In the genomic region with DNA sequence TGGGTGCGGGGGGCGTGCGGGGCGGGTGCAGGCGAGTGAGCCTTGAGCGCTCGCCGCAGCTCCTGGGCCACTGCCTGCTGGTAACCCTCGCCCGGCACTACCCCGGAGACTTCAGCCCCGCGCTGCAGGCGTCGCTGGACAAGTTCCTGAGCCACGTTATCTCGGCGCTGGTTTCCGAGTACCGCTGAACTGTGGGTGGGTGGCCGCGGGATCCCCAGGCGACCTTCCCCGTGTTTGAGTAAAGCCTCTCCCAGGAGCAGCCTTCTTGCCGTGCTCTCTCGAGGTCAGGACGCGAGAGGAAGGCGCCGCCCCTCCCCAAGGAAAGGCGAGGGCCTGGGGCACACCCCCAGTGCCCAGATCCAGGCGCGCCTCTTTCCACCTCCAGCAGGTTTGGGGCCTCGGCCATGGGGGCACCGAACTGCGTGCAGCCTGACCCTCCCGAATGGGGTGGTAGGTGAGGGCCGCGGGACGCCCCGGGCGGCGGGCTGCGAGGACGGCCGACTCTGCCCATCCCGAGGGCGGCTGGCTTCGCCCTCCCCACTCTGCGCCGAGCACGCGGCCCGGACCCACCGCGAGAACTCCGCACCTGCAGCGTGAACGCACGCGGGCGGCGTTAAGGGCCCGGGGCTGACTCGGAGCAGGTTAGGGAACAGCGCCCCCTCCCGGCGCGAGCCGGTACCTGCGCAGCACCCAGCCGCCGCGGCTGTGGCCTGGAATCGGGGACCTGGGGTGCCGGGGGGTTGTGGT, we compare ENCODE assay signal across 8 cellular contexts. TPM values are rescaled to one million over a fixed set of nuclear protein-coding genes. Genes with fewer than 3 reads are reported as not detected.
A peak's percentile ranks its signal among the peaks of the same experiment; 100 is the strongest.
DNase-seq lines count a peak whose midpoint lies in the region; FAIRE-seq and TF ChIP-seq lines count a peak whose summit lies in the region.

No MANE protein-coding gene starts in this region.

- H3K4me2 ChIP-seq in neural cell (ENCODE audit: low read length) = no peak overlapping the region

- H3K9me3 Mint-ChIP-seq in stimulated activated naive CD8-positive, alpha-beta T cell treated with anti-CD3 and anti-CD28 coated beads, Interleukin-15, Interleukin-2, amounts not matched to agents 100 ng/mL and 50 ng/mL, for 24 hours = no peaks in the 10 kb centered on the region

- no peaks in the 10 kb centered on the region for H3K9me3 ChIP-seq in neural cell (ENCODE audit: low read length)

- peaks cover 12% of the 10 kb centered on the region for H3K4me1 Mint-ChIP-seq in stimulated activated naive CD8-positive, alpha-beta T cell treated with anti-CD3 and anti-CD28 coated beads, Interleukin-15, Interleukin-2, amounts not matched to agents 100 ng/mL and 50 ng/mL, for 24 hours (ENCODE audit: low read depth)

- FAIRE-seq in urothelium cell line (lab: Jason Lieb, UNC) = no peak

- H3K4me3 ChIP-seq in Jurkat, Clone E6-1 (ENCODE audit: low read length) = peak overlapping the region; percentile 40
- peak overlapping the region; percentile 65 for H3K4me3 ChIP-seq in neural cell (ENCODE audit: low read length)

- no peak overlapping the region for H2AFZ ChIP-seq in neural cell (ENCODE audit: low read depth, low read length)

- H4K20me1 ChIP-seq in neural cell (ENCODE audit: insufficient read depth) = no peaks in the 10 kb centered on the region

- TF ChIP-seq EP300 in neural cell (conservative IDR thresholded peaks at IDR 0.05; ENCODE audit: poor library complexity, severe bottlenecking) = no peak

- no peaks in the 10 kb centered on the region for H3K79me2 ChIP-seq in neural cell (replicated peaks; ENCODE audit: insufficient read depth, low read length)

- H3K9me2 ChIP-seq in neural cell (ENCODE audit: insufficient read depth, low read length) = no peaks in the 10 kb centered on the region

- TF ChIP-seq CTCF in neural cell (IDR thresholded peaks at IDR 0.05; ENCODE audit: poor library complexity, severe bottlenecking) = peak; percentile 91

- no peak overlapping the region for H3K27ac Mint-ChIP-seq in stimulated activated naive CD8-positive, alpha-beta T cell treated with anti-CD3 and anti-CD28 coated beads, Interleukin-15, Interleukin-2, amounts not matched to agents 100 ng/mL and 50 ng/mL, for 24 hours

- peaks cover 40% of the 10 kb centered on the region for H3K27me3 ChIP-seq in neural cell (ENCODE audit: insufficient read depth, low read depth, low read length)

- peaks cover 26% of the 10 kb centered on the region for H3K27me3 Mint-ChIP-seq in stimulated activated naive CD8-positive, alpha-beta T cell treated with anti-CD3 and anti-CD28 coated beads, Interleukin-15, Interleukin-2, amounts not matched to agents 100 ng/mL and 50 ng/mL, for 24 hours

- H3K9ac ChIP-seq in neural cell (ENCODE audit: low read length) = peak overlapping the region; percentile 31

- peaks cover 9% of the 10 kb centered on the region for H3K36me3 Mint-ChIP-seq in stimulated activated naive CD8-positive, alpha-beta T cell treated with anti-CD3 and anti-CD28 coated beads, Interleukin-15, Interleukin-2, amounts not matched to agents 100 ng/mL and 50 ng/mL, for 24 hours (ENCODE audit: low read depth)

- no peaks in the 10 kb centered on the region for H3K36me3 ChIP-seq in neural cell (ENCODE audit: insufficient read depth, low read length)

- peak overlapping the region; percentile 30 for H3K4me3 Mint-ChIP-seq in stimulated activated naive CD8-positive, alpha-beta T cell treated with anti-CD3 and anti-CD28 coated beads, Interleukin-15, Interleukin-2, amounts not matched to agents 100 ng/mL and 50 ng/mL, for 24 hours

- no peak overlapping the region for H3K27ac ChIP-seq in neural cell (ENCODE audit: low read length)

- DNase-seq in GF-D8 (lab: John Stamatoyannopoulos, UW) (peak; percentile 61), RKO (ENCODE audit: low spot score) (peak; percentile 52), fibroblast of peridontal ligament (ENCODE audit: extremely low read depth) (peak; percentile 41), urothelium cell line (ENCODE audit: low spot score) (no peak)
- peak; percentile 64 for DNase-seq in Jurkat, Clone E6-1 (ENCODE audit: low read depth, low spot score)
- peak; percentile 78 to 80 for DNase-seq in activated T-helper 1 cell treated with anti-CD3 and anti-CD28 coated beads, Interleukin-2, amount 50 U/mL, for 16 hours (ENCODE audit: low read depth in 1 of 2, low spot score in 1 of 2)

- TF ChIP-seq RAD21 in neural cell (conservative IDR thresholded peaks at IDR 0.05) = peak; percentile 75

- H3F3A ChIP-seq in neural cell (ENCODE audit: insufficient read depth, low read length, poor library complexity, severe bottlenecking) = no peaks in the 10 kb centered on the region

TF ChIP-seq in neural cell, 6 proteins besides CTCF, POLR2A, EP300 and RAD21:
- TF ChIP-seq EZH2 (IDR thresholded peaks at IDR 0.05; ENCODE audit: borderline replicate concordance, insufficient read depth, low read length, poor library complexity, severe bottlenecking) (no peak), TAF1 (IDR thresholded peaks at IDR 0.05; ENCODE audit: low read depth) (no peak), POLR2AphosphoS5 (IDR thresholded peaks at IDR 0.05) (peak; percentile 38), SMC3 (conservative IDR thresholded peaks at IDR 0.05; ENCODE audit: poor library complexity) (peak; percentile 78), MXI1 (conservative IDR thresholded peaks at IDR 0.05; ENCODE audit: poor library complexity, severe bottlenecking) (peak; percentile 58)
- TF ChIP-seq, protein P1, sequence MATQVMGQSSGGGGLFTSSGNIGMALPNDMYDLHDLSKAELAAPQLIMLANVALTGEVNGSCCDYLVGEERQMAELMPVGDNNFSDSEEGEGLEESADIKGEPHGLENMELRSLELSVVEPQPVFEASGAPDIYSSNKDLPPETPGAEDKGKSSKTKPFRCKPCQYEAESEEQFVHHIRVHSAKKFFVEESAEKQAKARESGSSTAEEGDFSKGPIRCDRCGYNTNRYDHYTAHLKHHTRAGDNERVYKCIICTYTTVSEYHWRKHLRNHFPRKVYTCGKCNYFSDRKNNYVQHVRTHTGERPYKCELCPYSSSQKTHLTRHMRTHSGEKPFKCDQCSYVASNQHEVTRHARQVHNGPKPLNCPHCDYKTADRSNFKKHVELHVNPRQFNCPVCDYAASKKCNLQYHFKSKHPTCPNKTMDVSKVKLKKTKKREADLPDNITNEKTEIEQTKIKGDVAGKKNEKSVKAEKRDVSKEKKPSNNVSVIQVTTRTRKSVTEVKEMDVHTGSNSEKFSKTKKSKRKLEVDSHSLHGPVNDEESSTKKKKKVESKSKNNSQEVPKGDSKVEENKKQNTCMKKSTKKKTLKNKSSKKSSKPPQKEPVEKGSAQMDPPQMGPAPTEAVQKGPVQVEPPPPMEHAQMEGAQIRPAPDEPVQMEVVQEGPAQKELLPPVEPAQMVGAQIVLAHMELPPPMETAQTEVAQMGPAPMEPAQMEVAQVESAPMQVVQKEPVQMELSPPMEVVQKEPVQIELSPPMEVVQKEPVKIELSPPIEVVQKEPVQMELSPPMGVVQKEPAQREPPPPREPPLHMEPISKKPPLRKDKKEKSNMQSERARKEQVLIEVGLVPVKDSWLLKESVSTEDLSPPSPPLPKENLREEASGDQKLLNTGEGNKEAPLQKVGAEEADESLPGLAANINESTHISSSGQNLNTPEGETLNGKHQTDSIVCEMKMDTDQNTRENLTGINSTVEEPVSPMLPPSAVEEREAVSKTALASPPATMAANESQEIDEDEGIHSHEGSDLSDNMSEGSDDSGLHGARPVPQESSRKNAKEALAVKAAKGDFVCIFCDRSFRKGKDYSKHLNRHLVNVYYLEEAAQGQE (IDR thresholded peaks at IDR 0.05; ENCODE audit: borderline replicate concordance) = no peak

RNA-seq across cellular contexts. Expression of gene HBQ1, which starts 0.8 kb away (rescaled TPM):
- 21.0 TPM for polyA plus RNA-seq in Jurkat, Clone E6-1 (2012; ENCODE audit: insufficient read depth, insufficient read length)
- 3.9 and 4.5 TPM in 2 replicates for polyA plus RNA-seq in neural cell
- not detected in 2 replicates for polyA minus RNA-seq in neural cell

RNA-seq across cellular contexts. Expression of gene HBA1, which starts 4.6 kb away (rescaled TPM):
- polyA plus RNA-seq in Jurkat, Clone E6-1 (2012; ENCODE audit: insufficient read depth, insufficient read length) = not detected
- polyA plus RNA-seq in neural cell = not detected in 2 replicates
- polyA minus RNA-seq in neural cell = not detected in 2 replicates

RNA-seq across cellular contexts. Expression of gene HBA2, which starts 8.4 kb away (rescaled TPM):
- 6.8 TPM for polyA plus RNA-seq in Jurkat, Clone E6-1 (2012; ENCODE audit: insufficient read depth, insufficient read length)
- not detected in 2 replicates for polyA plus RNA-seq in neural cell
- not detected in 2 replicates for polyA minus RNA-seq in neural cell

RNA-seq across cellular contexts. Expression of gene HBM, which starts 15.3 kb away (rescaled TPM):
- not detected for polyA plus RNA-seq in Jurkat, Clone E6-1 (2012; ENCODE audit: insufficient read depth, insufficient read length)
- not detected in 2 replicates for polyA plus RNA-seq in neural cell
- not detected in 2 replicates for polyA minus RNA-seq in neural cell

RNA-seq across cellular contexts. Expression of gene HBZ, which starts 28.6 kb away (rescaled TPM):
- polyA plus RNA-seq in Jurkat, Clone E6-1 (2012; ENCODE audit: insufficient read depth, insufficient read length) = not detected
- polyA plus RNA-seq in neural cell = not detected in 2 replicates
- polyA minus RNA-seq in neural cell = not detected in 2 replicates
